Comparison of ENCODE assay signal across 29 cellular contexts in genomic region chr12:117329756-117330155, GRCh38. TPM values are rescaled to one million over a fixed set of nuclear protein-coding genes. Genes with fewer than 3 reads are reported as not detected.
"Had no signal": no experiment of that assay in that cellular context is flagged by ENCODE, and none has a peak within 500 bp of the region (broad histone marks: within the 10 kb centered on the region; RNA-seq: fewer than 3 reads in every experiment).

No MANE protein-coding gene starts in this region.

- DNase-seq: stimulated activated CD4-positive, alpha-beta T cell treated with anti-CD3 and anti-CD28 coated beads, Interleukin-2, amount 100 ng/mL, for 48 hours; stimulated activated CD4-positive, alpha-beta T cell treated with anti-CD3 and anti-CD28 coated beads, Interleukin-4, amount 100 ng/mL, for 1 hour; stimulated activated CD4-positive, alpha-beta T cell treated with anti-CD3 and anti-CD28 coated beads, Interleukin-4, amount 100 ng/mL, for 24 hours; stimulated activated CD4-positive, alpha-beta T cell treated with anti-CD3 and anti-CD28 coated beads, Interleukin-4, amount 100 ng/mL, for 4 hours; stimulated activated CD8-positive, alpha-beta memory T cell treated with anti-CD3 and anti-CD28 coated beads, Interleukin-4, amount 100 ng/mL, for 48 hours; stimulated activated naive B cell treated with anti-CD40 and anti-IgM and Interleukin-4, amounts not matched to agents 10 μg/mL and 1 μg/mL and 100 μg/mL, for 72 hours; stimulated activated naive CD4-positive, alpha-beta T cell; stimulated activated naive CD4-positive, alpha-beta T cell treated with Interleukin-2 at 50 U/mL for 16 hours; stimulated activated naive CD8-positive, alpha-beta T cell treated with anti-CD3 and anti-CD28 coated beads, Interleukin-15, amount 100 ng/mL, for 72 hours; stimulated activated naive CD8-positive, alpha-beta T cell treated with anti-CD3 and anti-CD28 coated beads, Interleukin-15, Interleukin-2, amounts not matched to agents 100 U/mL and 50 U/mL, for 24 hours; stomach; substantia nigra; testis; thyroid gland; tibial artery; transverse colon; trophoblast cell; upper lobe of right lung; uterus had no signal

- H3K27ac ChIP-seq: stomach, suprapubic skin, testis, thoracic aorta, thyroid gland, tibial artery, tibial nerve, transverse colon, upper lobe of left lung, upper lobe of right lung, uterus, vagina had no signal

- H3K9me3 ChIP-seq: stomach, suprapubic skin, testis, thoracic aorta, thyroid gland, tibial artery, transverse colon, upper lobe of left lung, upper lobe of right lung, uterus, vagina had no signal

- H3K27ac Mint-ChIP-seq: stimulated activated effector memory CD8-positive, alpha-beta T cell treated with anti-CD3 and anti-CD28 coated beads, Interleukin-12 subunit alpha, Interleukin-12 subunit beta, amount 100 ng/mL, for 72 hours; stimulated activated memory B cell treated with anti-CD40 and anti-IgM and Interleukin-4, amounts not matched to agents 10 μg/mL and 1 μg/mL and 100 μg/mL, for 72 hours; stimulated activated naive B cell treated with anti-CD40 and anti-IgM and Interleukin-4, amounts not matched to agents 10 μg/mL and 1 μg/mL and 100 μg/mL, for 72 hours; stimulated activated naive CD8-positive, alpha-beta T cell treated with anti-CD3 and anti-CD28 coated beads, Interleukin-15, Interleukin-2, amounts not matched to agents 100 ng/mL and 50 ng/mL, for 24 hours; type B pancreatic cell had no signal

- H3K36me3 ChIP-seq: stomach, suprapubic skin, thoracic aorta, thyroid gland, tibial artery, tibial nerve, transverse colon, upper lobe of left lung, upper lobe of right lung, uterus, vagina had no signal

- H3K9me3 Mint-ChIP-seq: stimulated activated effector memory CD8-positive, alpha-beta T cell treated with anti-CD3 and anti-CD28 coated beads, Interleukin-12 subunit alpha, Interleukin-12 subunit beta, amount 100 ng/mL, for 72 hours; stimulated activated naive CD8-positive, alpha-beta T cell treated with anti-CD3 and anti-CD28 coated beads, Interleukin-15, amount 100 ng/mL, for 72 hours; stimulated activated naive CD8-positive, alpha-beta T cell treated with anti-CD3 and anti-CD28 coated beads, Interleukin-15, Interleukin-2, amounts not matched to agents 100 ng/mL and 50 ng/mL, for 24 hours; type B pancreatic cell had no signal

- ATAC-seq: stimulated activated effector memory CD8-positive, alpha-beta T cell treated with anti-CD3 and anti-CD28 coated beads, Interleukin-12 subunit alpha, Interleukin-12 subunit beta, amount 100 ng/mL, for 72 hours; stimulated activated memory B cell treated with anti-CD40 and anti-IgM and Interleukin-4, amounts not matched to agents 10 μg/mL and 1 μg/mL and 100 μg/mL, for 72 hours; stimulated activated naive B cell treated with anti-CD40 and anti-IgM and Interleukin-4, amounts not matched to agents 10 μg/mL and 1 μg/mL and 100 μg/mL, for 72 hours; stimulated activated naive CD8-positive, alpha-beta T cell treated with anti-CD3 and anti-CD28 coated beads, Interleukin-15, amount 100 ng/mL, for 72 hours; stimulated activated naive CD8-positive, alpha-beta T cell treated with anti-CD3 and anti-CD28 coated beads, Interleukin-15, Interleukin-2, amounts not matched to agents 100 U/mL and 50 U/mL, for 24 hours; upper lobe of right lung had no signal

- H3K4me3 Mint-ChIP-seq: stimulated activated effector memory CD8-positive, alpha-beta T cell treated with anti-CD3 and anti-CD28 coated beads, Interleukin-12 subunit alpha, Interleukin-12 subunit beta, amount 100 ng/mL, for 72 hours; stimulated activated memory B cell treated with anti-CD40 and anti-IgM and Interleukin-4, amounts not matched to agents 10 μg/mL and 1 μg/mL and 100 μg/mL, for 72 hours; stimulated activated naive B cell treated with anti-CD40 and anti-IgM and Interleukin-4, amounts not matched to agents 10 μg/mL and 1 μg/mL and 100 μg/mL, for 72 hours; stimulated activated naive CD8-positive, alpha-beta T cell treated with anti-CD3 and anti-CD28 coated beads, Interleukin-15, amount 100 ng/mL, for 72 hours; stimulated activated naive CD8-positive, alpha-beta T cell treated with anti-CD3 and anti-CD28 coated beads, Interleukin-15, Interleukin-2, amounts not matched to agents 100 ng/mL and 50 ng/mL, for 24 hours; type B pancreatic cell had no signal

- H3K27me3 ChIP-seq: testis, thyroid gland, tibial nerve, upper lobe of left lung, vagina had no signal

- H3K4me1 ChIP-seq: testis, tibial artery, transverse colon, uterus had no signal

- H3K4me3 ChIP-seq: stomach, suprapubic skin, testis, thoracic aorta, thyroid gland, tibial artery, tibial nerve, transverse colon, upper lobe of left lung, upper lobe of right lung, uterus, vagina had no signal

- H3K36me3 Mint-ChIP-seq: stimulated activated effector memory CD8-positive, alpha-beta T cell treated with anti-CD3 and anti-CD28 coated beads, Interleukin-12 subunit alpha, Interleukin-12 subunit beta, amount 100 ng/mL, for 72 hours; stimulated activated memory B cell treated with anti-CD40 and anti-IgM and Interleukin-4, amounts not matched to agents 10 μg/mL and 1 μg/mL and 100 μg/mL, for 72 hours; stimulated activated naive B cell treated with anti-CD40 and anti-IgM and Interleukin-4, amounts not matched to agents 10 μg/mL and 1 μg/mL and 100 μg/mL, for 72 hours; type B pancreatic cell had no signal

- H3K4me1 Mint-ChIP-seq: stimulated activated effector memory CD8-positive, alpha-beta T cell treated with anti-CD3 and anti-CD28 coated beads, Interleukin-12 subunit alpha, Interleukin-12 subunit beta, amount 100 ng/mL, for 72 hours; stimulated activated memory B cell treated with anti-CD40 and anti-IgM and Interleukin-4, amounts not matched to agents 10 μg/mL and 1 μg/mL and 100 μg/mL, for 72 hours; stimulated activated naive CD8-positive, alpha-beta T cell treated with anti-CD3 and anti-CD28 coated beads, Interleukin-15, amount 100 ng/mL, for 72 hours had no signal

RNA-seq across cellular contexts. Expression of gene NOS1, which starts 31.7 kb away (rescaled TPM):
- total RNA-seq: subcutaneous adipose tissue had no signal
